ENCODE assay signal across 17 cellular contexts in genomic region chr3:123290107-123290930, GRCh38.
A peak's percentile ranks its signal among the peaks of the same experiment; 100 is the strongest.
DNase-seq lines count a peak whose midpoint lies in the region; ATAC-seq and TF ChIP-seq lines count a peak whose summit lies in the region.
"Had no signal": no experiment of that assay in that cellular context is flagged by ENCODE, and none has a peak within 500 bp of the region (broad histone marks: within the 10 kb centered on the region; RNA-seq: fewer than 3 reads in every experiment).

No MANE protein-coding gene starts in this region.

- POLR2A ChIA-PET in PC-3 (lab: Charles Lee; ENCODE audit: unreplicated experiment) = no interaction called here

- CTCF ChIA-PET in PC-3 (lab: Charles Lee) = no interaction called here

- H3K9ac ChIP-seq in PC-3 (ENCODE audit: low read length) = no peak overlapping the region
- H3K9ac ChIP-seq: GM23248 had no signal

- H3K4me1 ChIP-seq in heart left ventricle (peaks cover 0 to 27% (median 0%) of the 10 kb centered on the region in 12 donors), esophagus muscularis mucosa (peaks cover 0 to 21% (median 14%) of the 10 kb centered on the region in 4 donors), vagina (no peaks in the 10 kb centered on the region), PC-3 (ENCODE audit: insufficient read depth, low read length) (peaks cover 7% of the 10 kb centered on the region; the same call in 1 of the 2 replicates)

- intact Hi-C loops in heart left ventricle (cut with DNase I) (no loop called here), Right ventricle myocardium superior (cut with DNase I) (no loop called here), esophagus muscularis mucosa (cut with DNase I) (no loop called here), posterior vena cava (cut with DNase I) (no loop called here), vagina (cut with DNase I) (no loop called here), PC-3 (cut with micrococcal nuclease) (no loop called here)

- no peaks in the 10 kb centered on the region for H3K9me3 ChIP-seq in heart left ventricle
- no peaks in the 10 kb centered on the region for H3K9me3 ChIP-seq in esophagus muscularis mucosa
- no peaks in the 10 kb centered on the region for H3K9me3 ChIP-seq in vagina
- H3K9me3 ChIP-seq in PC-3 (ENCODE audit: low read length) = no peaks in the 10 kb centered on the region

- DNase-seq in heart left ventricle = peak in 1 of 5 donors; percentile 32
- no peak for DNase-seq in Right ventricle myocardium superior
- DNase-seq in esophagus muscularis mucosa (ENCODE audit: extremely low spot score) = no peak
- peak; percentile 76 for DNase-seq in posterior vena cava (ENCODE audit: low spot score)
- DNase-seq in vagina (ENCODE audit: extremely low spot score in 2 of 2) = peak; percentile 64 to 78
- DNase-seq in PC-3 = no peak
- DNase-seq: GM23248, KG1, NCI-H1436, NCI-H2029, NCI-H2171 treated with DMSO at 0.1 percent for 48 hours, NCI-H748 treated with DMSO at 0.1 percent for 48 hours, OCI-M1, RPMI8226 had no signal

- peak in 3 of 4 donors; percentile 2 to 14 (median 3) for ATAC-seq in heart left ventricle
- ATAC-seq in Right ventricle myocardium superior (ENCODE audit: poor library complexity) = no peak
- no peak for ATAC-seq in PC-3
- no peak for ATAC-seq in HG02571 (IDR thresholded peaks at IDR 0.05; ENCODE audit: unreplicated experiment)
- ATAC-seq: HepG2 had no signal

- H4K20me1 ChIP-seq in PC-3 (ENCODE audit: low read length) = no peaks in the 10 kb centered on the region

- no peak for TF ChIP-seq POLR2A in heart left ventricle (IDR thresholded peaks at IDR 0.05)
- no peak for TF ChIP-seq POLR2A in esophagus muscularis mucosa (IDR thresholded peaks at IDR 0.05; ENCODE audit: low read depth)
- TF ChIP-seq POLR2A in vagina (IDR thresholded peaks at IDR 0.05) = no peak

- no peak overlapping the region for H2AFZ ChIP-seq in PC-3 (ENCODE audit: low read length)
- H2AFZ ChIP-seq: GM23248 had no signal

- peaks cover 0 to 85% (median 33%) of the 10 kb centered on the region in 9 donors for H3K36me3 ChIP-seq in heart left ventricle
- H3K36me3 ChIP-seq in esophagus muscularis mucosa = peaks cover 51 to 100% (median 77%) of the 10 kb centered on the region in 4 donors
- H3K36me3 ChIP-seq in vagina = no peaks in the 10 kb centered on the region
- no peaks in the 10 kb centered on the region for H3K36me3 ChIP-seq in PC-3 (ENCODE audit: low read depth, low read length)

- no peak for TF ChIP-seq CTCF in heart left ventricle (IDR thresholded peaks at IDR 0.05)
- no peak for TF ChIP-seq CTCF in esophagus muscularis mucosa (IDR thresholded peaks at IDR 0.05)
- TF ChIP-seq CTCF in vagina (IDR thresholded peaks at IDR 0.05) = no peak
- no peak for TF ChIP-seq CTCF in PC-3 (conservative IDR thresholded peaks at IDR 0.05; ENCODE audit: low read depth, low read length)

- TF ChIP-seq EP300 in esophagus muscularis mucosa (IDR thresholded peaks at IDR 0.05) = no peak

- H3F3A ChIP-seq in PC-3 (ENCODE audit: low read length, unreplicated experiment) = no peaks in the 10 kb centered on the region

- no TSS peak for BruUV-seq in PC-3 (replicated peaks; lab: Mats Ljungman, UMichigan)

- WGBS in heart left ventricle, 4 donors = 62 to 76% (median 70%) methylated on average over 13 of the region's 13 CpGs
- WGBS in esophagus muscularis mucosa = 77% methylated on average over 11 of the region's 13 CpGs

- H3K27me3 ChIP-seq in heart left ventricle (no peaks in the 10 kb centered on the region), esophagus muscularis mucosa (no peaks in the 10 kb centered on the region), vagina (no peaks in the 10 kb centered on the region), PC-3 (ENCODE audit: low read length) (peaks cover 58% of the 10 kb centered on the region)

- no peaks in the 10 kb centered on the region for H3K9me2 ChIP-seq in PC-3 (replicated peaks; ENCODE audit: low read length)

- H3K79me2 ChIP-seq in PC-3 (ENCODE audit: low read length) = no peaks in the 10 kb centered on the region

- no peak overlapping the region for H3K4me3 ChIP-seq in heart left ventricle
- no peak overlapping the region for H3K4me3 ChIP-seq in esophagus muscularis mucosa
- H3K4me3 ChIP-seq in vagina = no peak overlapping the region
- no peak overlapping the region for H3K4me3 ChIP-seq in PC-3 (ENCODE audit: low read length)
- H3K4me3 ChIP-seq: GM23248 had no signal

- H3K27ac ChIP-seq in heart left ventricle (peak overlapping the region in 1 of 12 donors; percentile 59), esophagus muscularis mucosa (replicated peaks in 1 of 4) (peak overlapping the region in 3 of 4 donors; percentile 34 to 47 (median 34)), vagina (no peak overlapping the region), PC-3 (ENCODE audit: low read length) (no peak overlapping the region)
- H3K27ac ChIP-seq: C4-2B, GM23248 had no signal

- no peak overlapping the region for H3K4me2 ChIP-seq in PC-3 (ENCODE audit: low read length)

Comparison
In these comparisons a context has a peak if more than half of its experiments do, and no peak if none do; other contexts are left out.
1. ATAC-seq: peak in heart left ventricle (3 of 4); none in Right ventricle myocardium superior (single experiment), PC-3 (single experiment) and HG02571 (single experiment).
2. DNase-seq: peak in posterior vena cava (single experiment) and vagina (2 of 2); none in Right ventricle myocardium superior (single experiment), esophagus muscularis mucosa (single experiment) and PC-3 (single experiment).
3. H3K27ac ChIP-seq: peak in esophagus muscularis mucosa (3 of 4); none in vagina (single experiment) and PC-3 (single experiment).